Comparison of ENCODE assay signal across 16 cellular contexts in the genomic region with DNA sequence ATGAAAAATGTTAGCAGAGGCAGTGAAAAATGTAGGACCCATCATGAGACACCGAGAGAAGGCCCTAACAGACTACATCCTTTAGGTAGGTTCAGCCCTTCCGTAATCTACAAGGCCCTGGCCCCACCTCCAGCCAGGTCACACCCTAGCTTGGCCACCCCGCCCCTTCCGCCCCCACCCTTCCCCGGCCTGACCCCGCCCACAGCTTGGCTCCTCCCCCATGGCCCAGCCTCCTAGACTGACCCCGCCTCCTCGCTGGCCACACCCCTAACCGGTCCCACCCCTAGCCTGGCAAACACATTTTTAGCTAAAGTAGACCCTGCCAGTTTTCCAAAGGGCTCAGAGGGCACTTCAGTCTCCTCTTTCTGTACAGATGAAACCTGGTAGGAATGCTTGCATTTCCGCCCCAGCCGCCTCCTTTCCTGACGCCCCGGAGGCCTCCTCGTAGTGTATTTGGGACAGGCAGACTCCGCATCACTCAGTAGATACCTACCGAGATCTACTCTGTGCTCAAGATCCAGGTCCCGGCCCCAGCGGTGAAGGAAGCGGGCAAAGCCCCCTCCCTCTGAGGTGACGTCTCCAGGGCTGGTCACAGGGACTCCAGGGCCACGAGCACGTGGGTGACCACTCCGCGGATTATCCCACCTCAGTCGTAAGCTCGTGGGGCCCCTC.
DNase-seq lines count a peak whose midpoint lies in the region; ATAC-seq and TF ChIP-seq lines count a peak whose summit lies in the region.
"Had no signal": no experiment of that assay in that cellular context is flagged by ENCODE, and none has a peak within 500 bp of the region (broad histone marks: within the 10 kb centered on the region; RNA-seq: fewer than 3 reads in every experiment).

No MANE protein-coding gene starts in this region.

- H3K9me2 ChIP-seq in GM23338 (ENCODE audit: insufficient read depth), result no peaks in the 10 kb centered on the region

- no peaks in the 10 kb centered on the region for H4K20me1 ChIP-seq in GM23338 (replicated peaks; ENCODE audit: insufficient read depth)

- H3K27me3 Mint-ChIP-seq in activated CD4-positive, alpha-beta T cell treated with anti-CD3 and anti-CD28 coated beads, Interleukin-2, amount 10 ng/mL, durations not matched to agents 7 days and 5 days, result peaks cover 2% of the 10 kb centered on the region
- peaks cover 1% of the 10 kb centered on the region for H3K27me3 Mint-ChIP-seq in GM23338 (ENCODE audit: insufficient read depth, low read depth, poor library complexity)
- no peaks in the 10 kb centered on the region for H3K27me3 Mint-ChIP-seq in WTC11 (ENCODE audit: low read depth)

- 60 to 90% (median 75%) methylated on average over 22 to 26 of the region's 26 CpGs for WGBS in stomach, 5 donors

- no peak overlapping the region for H3K4me3 Mint-ChIP-seq in activated CD4-positive, alpha-beta T cell treated with anti-CD3 and anti-CD28 coated beads, Interleukin-2, amount 10 ng/mL, durations not matched to agents 7 days and 5 days
- H3K4me3 Mint-ChIP-seq in GM23338, result no peak overlapping the region
- H3K4me3 Mint-ChIP-seq in WTC11, result peak overlapping the region; percentile 57

- intact Hi-C loops in stomach (cut with DNase I; ENCODE audit: low total_unique reads), result no loop called here

- H3K36me3 ChIP-seq in GM23338 (ENCODE audit: insufficient read depth), result no peaks in the 10 kb centered on the region
- H3K36me3 ChIP-seq in stomach, result no peaks in the 10 kb centered on the region
- H3K36me3 ChIP-seq: cardiac muscle cell, heart right ventricle, neutrophil had no signal

- no peak overlapping the region for H3K27ac Mint-ChIP-seq in activated CD4-positive, alpha-beta T cell treated with anti-CD3 and anti-CD28 coated beads, Interleukin-2, amount 10 ng/mL, durations not matched to agents 7 days and 5 days
- H3K27ac Mint-ChIP-seq in GM23338 (no peak overlapping the region), WTC11 (no peak overlapping the region)

- H3K4me2 ChIP-seq in GM23338, result no peak overlapping the region

- DNase-seq in activated CD4-positive, alpha-beta T cell treated with anti-CD3 and anti-CD28 coated beads, Interleukin-2, amount 10 ng/mL, durations not matched to agents 7 days and 5 days, result peak; percentile 11
- DNase-seq in activated CD4-positive, alpha-beta T cell treated with anti-CD3 and anti-CD28 coated beads for 4 hours, result no peak
- DNase-seq in GM23338 (ENCODE audit: low spot score) (peak; percentile 78), WTC11 (ENCODE audit: low spot score) (peak; percentile 87), medulla oblongata (ENCODE audit: extremely low spot score) (no peak), stomach (no peak), Kasumi-1 (lab: John Stamatoyannopoulos, UW) (no peak)
- DNase-seq in stimulated activated CD8-positive, alpha-beta memory T cell treated with anti-CD3 and anti-CD28 coated beads, Interleukin-12 subunit alpha, Interleukin-12 subunit beta, amount 100 ng/mL, for 24 hours (ENCODE audit: extremely low read depth), result peak; percentile 2
- DNase-seq: activated naive CD4-positive, alpha-beta T cell treated with Interleukin-2 at 50 U/mL for 16 hours; heart right ventricle; NCI-H1417 treated with DMSO at 0.1 percent for 48 hours; NCI-H748 treated with DMSO at 0.1 percent for 48 hours had no signal

- H3K4me3 ChIP-seq in GM23338 (no peak overlapping the region), stomach (no peak overlapping the region)
- H3K4me3 ChIP-seq: cardiac muscle cell, heart right ventricle, SK-N-MC had no signal

- peak overlapping the region; percentile 52; the same call in 1 of the 2 replicates for H2AFZ ChIP-seq in GM23338

- no peaks in the 10 kb centered on the region for H3K36me3 Mint-ChIP-seq in activated CD4-positive, alpha-beta T cell treated with anti-CD3 and anti-CD28 coated beads, Interleukin-2, amount 10 ng/mL, durations not matched to agents 7 days and 5 days (ENCODE audit: low read depth)
- no peaks in the 10 kb centered on the region; the same call in 2 of the 3 replicates for H3K36me3 Mint-ChIP-seq in GM23338 (ENCODE audit: low read depth)
- H3K36me3 Mint-ChIP-seq in WTC11, result no peaks in the 10 kb centered on the region

- H3K79me2 ChIP-seq in GM23338 (replicated peaks; ENCODE audit: insufficient read depth), result no peaks in the 10 kb centered on the region

- no peak for TF ChIP-seq CTCF in GM23338 (conservative IDR thresholded peaks at IDR 0.05; ENCODE audit: low read depth in 2 of 2)
- no peak for TF ChIP-seq CTCF in WTC11 (IDR thresholded peaks at IDR 0.05)
- TF ChIP-seq CTCF in stomach (IDR thresholded peaks at IDR 0.05), result no peak

- TF ChIP-seq EP300 in stomach (IDR thresholded peaks at IDR 0.05), result no peak

- H3K27me3 ChIP-seq in GM23338 (ENCODE audit: insufficient read depth) (no peaks in the 10 kb centered on the region), stomach (peaks cover 0 to 11% (median 0%) of the 10 kb centered on the region in 3 donors)
- H3K27me3 ChIP-seq: cardiac muscle cell had no signal

- no peak for TF ChIP-seq POLR2A in stomach (IDR thresholded peaks at IDR 0.05)

- no peaks in the 10 kb centered on the region for H3K9me3 ChIP-seq in stomach
- H3K9me3 ChIP-seq: heart right ventricle, neutrophil had no signal

- H3K9me3 Mint-ChIP-seq in activated CD4-positive, alpha-beta T cell treated with anti-CD3 and anti-CD28 coated beads, Interleukin-2, amount 10 ng/mL, durations not matched to agents 7 days and 5 days, result no peaks in the 10 kb centered on the region
- H3K9me3 Mint-ChIP-seq in GM23338, result no peaks in the 10 kb centered on the region
- no peaks in the 10 kb centered on the region for H3K9me3 Mint-ChIP-seq in WTC11

- ATAC-seq in GM23338 (peak; percentile 83), WTC11 (peak; percentile 92)

- POLR2A ChIA-PET in activated CD4-positive, alpha-beta T cell treated with anti-CD3 and anti-CD28 coated beads, Interleukin-2, amount 10 ng/mL, durations not matched to agents 7 days and 5 days (lab: Charles Lee), result no interaction called here
- POLR2A ChIA-PET in WTC11 (lab: Charles Lee), result interaction anchor here (0.5 kb wide), 1 partner anchor 201 kb away, joined by 3 read pairs; no protein-coding TSS in a partner anchor

- CTCF ChIA-PET in activated CD4-positive, alpha-beta T cell treated with anti-CD3 and anti-CD28 coated beads, Interleukin-2, amount 10 ng/mL, durations not matched to agents 7 days and 5 days (lab: Charles Lee), result no interaction called here
- CTCF ChIA-PET in WTC11 (lab: Charles Lee), result interaction anchor here (0.8 to 1.9 kb wide), 6 partner anchors 9 to 598 kb away, joined by 3 to 15 read pairs (median 6); no protein-coding TSS in a partner anchor

- H3F3A ChIP-seq in GM23338 (replicated peaks; ENCODE audit: low read depth), result no peaks in the 10 kb centered on the region

- no peaks in the 10 kb centered on the region for H3K4me1 ChIP-seq in GM23338 (ENCODE audit: insufficient read depth)
- H3K4me1 ChIP-seq in stomach, result no peaks in the 10 kb centered on the region
- H3K4me1 ChIP-seq: heart right ventricle had no signal

- no peaks in the 10 kb centered on the region for H3K4me1 Mint-ChIP-seq in activated CD4-positive, alpha-beta T cell treated with anti-CD3 and anti-CD28 coated beads, Interleukin-2, amount 10 ng/mL, durations not matched to agents 7 days and 5 days
- H3K4me1 Mint-ChIP-seq in GM23338 (peaks cover 9% of the 10 kb centered on the region), WTC11 (peaks cover 25% of the 10 kb centered on the region)

- H3K27ac ChIP-seq in GM23338 (ENCODE audit: low read depth), result no peak overlapping the region
- H3K27ac ChIP-seq in stomach, result no peak overlapping the region
- H3K27ac ChIP-seq: cardiac muscle cell, heart right ventricle, neutrophil, SK-N-MC, VCaP had no signal

TF ChIP-seq in WTC11, 78 proteins besides CTCF, POLR2A, EP300 and RAD21:
- TF ChIP-seq, protein P1, sequence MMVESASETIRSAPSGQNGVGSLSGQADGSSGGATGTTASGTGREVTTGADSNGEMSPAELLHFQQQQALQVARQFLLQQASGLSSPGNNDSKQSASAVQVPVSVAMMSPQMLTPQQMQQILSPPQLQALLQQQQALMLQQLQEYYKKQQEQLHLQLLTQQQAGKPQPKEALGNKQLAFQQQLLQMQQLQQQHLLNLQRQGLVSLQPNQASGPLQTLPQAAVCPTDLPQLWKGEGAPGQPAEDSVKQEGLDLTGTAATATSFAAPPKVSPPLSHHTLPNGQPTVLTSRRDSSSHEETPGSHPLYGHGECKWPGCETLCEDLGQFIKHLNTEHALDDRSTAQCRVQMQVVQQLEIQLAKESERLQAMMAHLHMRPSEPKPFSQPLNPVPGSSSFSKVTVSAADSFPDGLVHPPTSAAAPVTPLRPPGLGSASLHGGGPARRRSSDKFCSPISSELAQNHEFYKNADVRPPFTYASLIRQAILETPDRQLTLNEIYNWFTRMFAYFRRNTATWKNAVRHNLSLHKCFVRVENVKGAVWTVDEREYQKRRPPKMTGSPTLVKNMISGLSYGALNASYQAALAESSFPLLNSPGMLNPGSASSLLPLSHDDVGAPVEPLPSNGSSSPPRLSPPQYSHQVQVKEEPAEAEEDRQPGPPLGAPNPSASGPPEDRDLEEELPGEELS (CRISPR knock-in tag; IDR thresholded peaks at IDR 0.05), result no peak
- TF ChIP-seq, protein P2, sequence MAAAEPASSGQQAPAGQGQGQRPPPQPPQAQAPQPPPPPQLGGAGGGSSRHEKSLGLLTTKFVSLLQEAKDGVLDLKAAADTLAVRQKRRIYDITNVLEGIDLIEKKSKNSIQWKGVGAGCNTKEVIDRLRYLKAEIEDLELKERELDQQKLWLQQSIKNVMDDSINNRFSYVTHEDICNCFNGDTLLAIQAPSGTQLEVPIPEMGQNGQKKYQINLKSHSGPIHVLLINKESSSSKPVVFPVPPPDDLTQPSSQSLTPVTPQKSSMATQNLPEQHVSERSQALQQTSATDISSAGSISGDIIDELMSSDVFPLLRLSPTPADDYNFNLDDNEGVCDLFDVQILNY (CRISPR knock-in tag; IDR thresholded peaks at IDR 0.05), result no peak
TF ChIP-seq in WTC11: peak in this region for 0.

Comparison
In these comparisons a context has a peak if more than half of its experiments do, and no peak if none do; other contexts are left out.
1. DNase-seq: peak in activated CD4-positive, alpha-beta T cell treated with anti-CD3 and anti-CD28 coated beads, Interleukin-2, amount 10 ng/mL, durations not matched to agents 7 days and 5 days (single experiment), GM23338 (single experiment), WTC11 (single experiment) and stimulated activated CD8-positive, alpha-beta memory T cell treated with anti-CD3 and anti-CD28 coated beads, Interleukin-12 subunit alpha, Interleukin-12 subunit beta, amount 100 ng/mL, for 24 hours (single experiment); none in activated CD4-positive, alpha-beta T cell treated with anti-CD3 and anti-CD28 coated beads for 4 hours (0 of 2), medulla oblongata (single experiment), stomach (single experiment) and Kasumi-1 (0 of 2).